Comparison of ENCODE assay signal across 9 cellular contexts in genomic region chr4:83582289-83582756, GRCh38. TPM values are rescaled to one million over a fixed set of nuclear protein-coding genes. Genes with fewer than 3 reads are reported as not detected.
A peak's percentile ranks its signal among the peaks of the same experiment; 100 is the strongest.
DNase-seq lines count a peak whose midpoint lies in the region; ATAC-seq and TF ChIP-seq lines count a peak whose summit lies in the region.
"Had no signal": no experiment of that assay in that cellular context is flagged by ENCODE, and none has a peak within 500 bp of the region (broad histone marks: within the 10 kb centered on the region; RNA-seq: fewer than 3 reads in every experiment).

No MANE protein-coding gene starts in this region.

- no peak for ATAC-seq in activated CD4-positive, alpha-beta T cell treated with anti-CD3 and anti-CD28 coated beads for 36 hours
- peak; percentile 42 for ATAC-seq in HG03108 (IDR thresholded peaks at IDR 0.05; ENCODE audit: unreplicated experiment)
- ATAC-seq in RWPE2 (ENCODE audit: low read depth): peak; percentile 85
- peak; percentile 88 for ATAC-seq in left ventricle myocardium superior

- peak; percentile 28 for TF ChIP-seq CTCF in RWPE2 (IDR thresholded peaks at IDR 0.05; ENCODE audit: poor library complexity, severe bottlenecking)
- TF ChIP-seq CTCF in lower leg skin (IDR thresholded peaks at IDR 0.05): no peak

- CTCF ChIA-PET in activated CD4-positive, alpha-beta T cell treated with anti-CD3 and anti-CD28 coated beads for 36 hours (lab: Charles Lee): interaction anchor here (0.5 to 1.7 kb wide), 4 partner anchors 11 to 534 kb away, joined by 3 to 6 read pairs (median 3); no protein-coding TSS in a partner anchor

- H3K4me3 ChIP-seq in RWPE2 (ENCODE audit: severe bottlenecking) (no peak overlapping the region), lower leg skin (ENCODE audit: low read depth, poor library complexity, severe bottlenecking) (no peak overlapping the region), H7 (ENCODE audit: insufficient read depth, low read depth, low read length) (no peak overlapping the region)

- 45 to 48% methylated on average over 7 of the region's 7 CpGs for WGBS in lower leg skin, 2 donors

- H3K27me3 Mint-ChIP-seq in activated CD4-positive, alpha-beta T cell treated with anti-CD3 and anti-CD28 coated beads for 36 hours: no peaks in the 10 kb centered on the region

- H3K27me3 ChIP-seq in RWPE2 (ENCODE audit: insufficient read depth, poor library complexity, severe bottlenecking) (no peaks in the 10 kb centered on the region), H7 (ENCODE audit: control insufficient read depth, insufficient read depth, low read length) (no peaks in the 10 kb centered on the region)

- POLR2A ChIA-PET in activated CD4-positive, alpha-beta T cell treated with anti-CD3 and anti-CD28 coated beads for 36 hours (lab: Charles Lee): no interaction called here

- H3K9me3 Mint-ChIP-seq in activated CD4-positive, alpha-beta T cell treated with anti-CD3 and anti-CD28 coated beads for 36 hours (ENCODE audit: low read depth): no peaks in the 10 kb centered on the region

- intact Hi-C loops in activated CD4-positive, alpha-beta T cell treated with anti-CD3 and anti-CD28 coated beads for 36 hours (cut with DNase I, micrococcal nuclease): loop anchor here in 1 of 2 experiments (5.0 kb wide), 1 partner anchor 75 kb away; no protein-coding TSS in a partner anchor
- intact Hi-C loops in left ventricle myocardium superior (cut with micrococcal nuclease) (no loop called here), lower leg skin (cut with DNase I; ENCODE audit: low total_unique reads) (no loop called here)

- no peaks in the 10 kb centered on the region for H3K9me3 ChIP-seq in RWPE2 (ENCODE audit: severe bottlenecking)
- H3K9me3 ChIP-seq: Caco-2 had no signal

- H3K4me1 ChIP-seq in RWPE2 (ENCODE audit: insufficient read depth, poor library complexity, severe bottlenecking): no peaks in the 10 kb centered on the region
- H3K4me1 ChIP-seq: Caco-2 had no signal

- H3K36me3 ChIP-seq in RWPE2 (ENCODE audit: low read depth) (no peaks in the 10 kb centered on the region), H7 (replicated peaks; ENCODE audit: control insufficient read depth, insufficient read depth, low read length) (no peaks in the 10 kb centered on the region)

- no peaks in the 10 kb centered on the region for H3K36me3 Mint-ChIP-seq in activated CD4-positive, alpha-beta T cell treated with anti-CD3 and anti-CD28 coated beads for 36 hours (ENCODE audit: low read depth)

- H3K27ac Mint-ChIP-seq in activated CD4-positive, alpha-beta T cell treated with anti-CD3 and anti-CD28 coated beads for 36 hours: no peak overlapping the region

- H3K4me3 Mint-ChIP-seq in activated CD4-positive, alpha-beta T cell treated with anti-CD3 and anti-CD28 coated beads for 36 hours: no peak overlapping the region

- TF ChIP-seq POLR2A in lower leg skin (IDR thresholded peaks at IDR 0.05): no peak

- DNase-seq in activated CD4-positive, alpha-beta T cell treated with anti-CD3 and anti-CD28 coated beads for 36 hours: peak; percentile 8
- no peak for DNase-seq in activated CD4-positive, alpha-beta T cell treated with anti-CD3 and anti-CD28 coated beads, Interleukin-2, amount 50 U/mL, for 48 hours
- DNase-seq in RWPE2 (ENCODE audit: low spot score): no peak
- DNase-seq in left ventricle myocardium superior: no peak
- DNase-seq in lower leg skin (ENCODE audit: low spot score in 2 of 2): no peak
- no peak for DNase-seq in epidermal melanocyte (ENCODE audit: insufficient read length, low spot score)
- DNase-seq in H7: no peak

- H3K4me1 Mint-ChIP-seq in activated CD4-positive, alpha-beta T cell treated with anti-CD3 and anti-CD28 coated beads for 36 hours: no peaks in the 10 kb centered on the region

- no peak overlapping the region for H3K27ac ChIP-seq in RWPE2 (ENCODE audit: poor library complexity, severe bottlenecking)

RNA-seq across cellular contexts. Expression of gene GPAT3, which starts 46.4 kb away (rescaled TPM):
- 1 to 10 TPM; 1.3 to 1.6 TPM for total RNA-seq in activated CD4-positive, alpha-beta T cell treated with anti-CD3 and anti-CD28 coated beads for 36 hours
- total RNA-seq in left ventricle myocardium superior (38.9 TPM), lower leg skin (1 to 10 TPM; 4.0 to 8.5 (median 6.4) TPM)
- total RNA-seq in H7 (2014; rRNA removed; shearing (Covaris generic)): 0.59 and 0.73 TPM in 2 replicates
